Comparison of ENCODE assay signal across 16 cellular contexts in genomic region chr1:76237201-76237600, GRCh38.
"Had no signal": no experiment of that assay in that cellular context is flagged by ENCODE, and none has a peak within 500 bp of the region (broad histone marks: within the 10 kb centered on the region; RNA-seq: fewer than 3 reads in every experiment).

No MANE protein-coding gene starts in this region.

- H3K36me3 ChIP-seq: heart left ventricle, right atrium auricular region, sigmoid colon, stomach, thoracic aorta, transverse colon had no signal

- ATAC-seq: heart left ventricle, natural killer cell had no signal

- H3K4me1 ChIP-seq: right atrium auricular region, stomach, transverse colon had no signal

- H3K27ac ChIP-seq: coronary artery, heart left ventricle, right atrium auricular region, sigmoid colon, skin epidermis, stomach, thoracic aorta, transverse colon had no signal

- H3K9me3 ChIP-seq: heart left ventricle, right atrium auricular region, sigmoid colon, stomach, thoracic aorta, transverse colon had no signal

- H3K4me3 ChIP-seq: coronary artery, heart left ventricle, right atrium auricular region, sigmoid colon, skin epidermis, stomach, thoracic aorta, transverse colon had no signal

- H3K27me3 ChIP-seq: heart left ventricle, right atrium auricular region, sigmoid colon, stomach, transverse colon had no signal

- DNase-seq: effector CD4-positive, alpha-beta T cell; foreskin melanocyte; heart left ventricle; hippocampal formation; natural killer cell; posterior cingulate gyrus; sigmoid colon; stimulated activated CD4-positive, alpha-beta T cell treated with anti-CD3 and anti-CD28 coated beads, Interleukin-12 subunit alpha, Interleukin-12 subunit beta, amount 100 ng/mL, for 4 hours; stimulated activated naive CD4-positive, alpha-beta T cell; stomach; substantia nigra; transverse colon had no signal
